ENCODE assay signal across 33 cellular contexts in the genomic region with DNA sequence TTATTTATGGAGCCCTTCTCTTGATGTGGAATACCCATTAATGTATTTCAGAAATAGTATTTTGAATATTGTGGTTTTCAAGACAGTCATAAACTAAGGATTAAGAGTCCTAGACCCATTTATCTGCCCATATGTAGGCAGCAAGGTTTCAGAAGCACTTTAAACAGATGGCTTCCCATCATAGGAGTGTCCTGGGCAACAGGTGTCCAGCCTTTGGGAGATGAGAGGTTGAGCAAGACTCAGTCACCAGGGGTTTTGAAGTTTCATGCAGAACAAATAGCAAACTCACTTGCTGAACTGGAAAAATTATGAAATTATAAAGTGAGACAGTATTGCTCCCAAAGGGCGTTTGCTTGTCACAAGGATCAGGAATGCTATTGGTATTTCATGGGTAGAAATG.
"Had no signal": no experiment of that assay in that cellular context is flagged by ENCODE, and none has a peak within 500 bp of the region (broad histone marks: within the 10 kb centered on the region; RNA-seq: fewer than 3 reads in every experiment).

No MANE protein-coding gene starts in this region.

- H3K27ac ChIP-seq: body of pancreas, brain microvascular endothelial cell, breast epithelium, VCaP had no signal

- H3K9me3 ChIP-seq: body of pancreas, breast epithelium had no signal

- DNase-seq: activated B cell treated with CpG ODN at 0.5 μM for 24 hours; activated CD4-positive, alpha-beta memory T cell treated with anti-CD3 and anti-CD28 coated beads for 36 hours; activated CD4-positive, alpha-beta T cell treated with anti-CD3 and anti-CD28 coated beads for 4 hours; activated CD4-positive, alpha-beta T cell treated with anti-CD3 and anti-CD28 coated beads, Interleukin-2, amount 10 ng/mL, durations not matched to agents 24 days and 14 days; activated CD4-positive, alpha-beta T cell treated with anti-CD3 and anti-CD28 coated beads, Interleukin-2, amount 50 U/mL, for 1 hour; activated CD4-positive, alpha-beta T cell treated with anti-CD3 and anti-CD28 coated beads, Interleukin-2, amount 50 U/mL, for 4 hours; activated CD4-positive, CD25-positive, alpha-beta regulatory T cell treated with anti-CD3 and anti-CD28 coated beads, Interleukin-2, amount 50 U/mL, for 72 hours; activated CD8-positive, alpha-beta memory T cell treated with anti-CD3 and anti-CD28 coated beads, Interleukin-2, amount 50 U/mL, for 4 hours; activated CD8-positive, alpha-beta T cell treated with anti-CD3 and anti-CD28 coated beads for 36 hours; activated effector memory CD4-positive, alpha-beta T cell treated with Interleukin-2 at 50 U/mL for 16 hours; activated gamma-delta T cell; activated naive CD4-positive, alpha-beta T cell treated with anti-CD3 and anti-CD28 coated beads, Interleukin-2, amount 10 ng/mL, durations not matched to agents 7 days and 5 days; activated naive CD4-positive, alpha-beta T cell treated with Interleukin-2 at 50 U/mL for 16 hours; activated naive CD8-positive, alpha-beta T cell treated with anti-CD3 and anti-CD28 coated beads, Interleukin-2, amount 10 ng/mL, durations not matched to agents 7 days and 5 days; activated naive CD8-positive, alpha-beta T cell treated with anti-CD3 and anti-CD28 coated beads, Interleukin-2, amount 50 U/mL, for 24 hours; activated T-cell treated with anti-CD3 and anti-CD28 coated beads for 4 hours; activated T-cell treated with anti-CD3 and anti-CD28 coated beads, Interleukin-2, amount 50 U/mL, for 1 hour; activated T-cell treated with anti-CD3 and anti-CD28 coated beads, Interleukin-2, amount 50 U/mL, for 4 hours; amygdala; anterior cingulate cortex; body of pancreas; brain microvascular endothelial cell; central memory CD4-positive, alpha-beta T cell; T-helper 1 cell; T-helper 2 cell; T-helper 9 cell had no signal

- H3K9me3 Mint-ChIP-seq: activated B cell treated with CpG ODN at 0.5 μM for 24 hours; activated CD4-positive, alpha-beta memory T cell treated with anti-CD3 and anti-CD28 coated beads for 36 hours; activated CD4-positive, alpha-beta T cell treated with anti-CD3 and anti-CD28 coated beads, Interleukin-2, amount 10 ng/mL, durations not matched to agents 24 days and 14 days; activated CD8-positive, alpha-beta T cell treated with anti-CD3 and anti-CD28 coated beads for 36 hours; activated naive CD4-positive, alpha-beta T cell treated with anti-CD3 and anti-CD28 coated beads, Interleukin-2, amount 10 ng/mL, durations not matched to agents 7 days and 5 days; activated naive CD4-positive, alpha-beta T cell treated with anti-CD3 and anti-CD28 coated beads, Interleukin-2, amount 50 U/mL, for 24 hours; activated naive CD8-positive, alpha-beta T cell treated with anti-CD3 and anti-CD28 coated beads, Interleukin-2, amount 10 ng/mL, durations not matched to agents 7 days and 5 days; activated naive CD8-positive, alpha-beta T cell treated with anti-CD3 and anti-CD28 coated beads, Interleukin-2, amount 50 U/mL, for 24 hours; activated T-cell treated with anti-CD3 and anti-CD28 coated beads, Interleukin-2, amount 50 U/mL, for 4 hours; activated T-helper 2 cell treated with anti-CD3 and anti-CD28 coated beads, Interferon-gamma antibody, Interleukin-2, Interleukin-4, amounts not matched to agents 10 μg/mL and 5 μg/mL and 100 μg/mL, durations not matched to agents 14 hours and 24 hours and 36 hours; T-helper 1 cell treated with Interleukin-12 subunit alpha and Interleukin-12 subunit beta and Interleukin-4 antibody, amounts not matched to agents 30 μg/mL and 1 μg/mL, for 36 hours; T-helper 2 cell treated with Interferon-gamma antibody and Interleukin-4, amounts not matched to agents 5 μg/mL and 100 μg/mL, for 36 hours had no signal

- H3K36me3 Mint-ChIP-seq: activated CD4-positive, alpha-beta memory T cell treated with anti-CD3 and anti-CD28 coated beads for 36 hours; activated naive CD4-positive, alpha-beta T cell treated with anti-CD3 and anti-CD28 coated beads, Interleukin-2, amount 10 ng/mL, durations not matched to agents 7 days and 5 days; activated naive CD4-positive, alpha-beta T cell treated with anti-CD3 and anti-CD28 coated beads, Interleukin-2, amount 50 U/mL, for 24 hours; activated naive CD8-positive, alpha-beta T cell; activated naive CD8-positive, alpha-beta T cell treated with anti-CD3 and anti-CD28 coated beads, Interleukin-2, amount 10 ng/mL, durations not matched to agents 7 days and 5 days had no signal

- H3K27me3 ChIP-seq: body of pancreas, brain microvascular endothelial cell, breast epithelium had no signal

- H3K4me3 ChIP-seq: body of pancreas, breast epithelium had no signal

- H3K27me3 Mint-ChIP-seq: activated B cell treated with CpG ODN at 0.5 μM for 24 hours; activated CD4-positive, alpha-beta memory T cell treated with anti-CD3 and anti-CD28 coated beads for 36 hours; activated naive CD4-positive, alpha-beta T cell treated with anti-CD3 and anti-CD28 coated beads, Interleukin-2, amount 10 ng/mL, durations not matched to agents 7 days and 5 days; activated naive CD8-positive, alpha-beta T cell treated with anti-CD3 and anti-CD28 coated beads, Interleukin-2, amount 50 U/mL, for 24 hours had no signal

- H3K4me1 Mint-ChIP-seq: activated B cell treated with CpG ODN at 0.5 μM for 24 hours; activated CD4-positive, alpha-beta T cell treated with anti-CD3 and anti-CD28 coated beads, Interleukin-2, amount 10 ng/mL, durations not matched to agents 24 days and 14 days; activated naive CD4-positive, alpha-beta T cell treated with anti-CD3 and anti-CD28 coated beads, Interleukin-2, amount 10 ng/mL, durations not matched to agents 7 days and 5 days; activated naive CD4-positive, alpha-beta T cell treated with anti-CD3 and anti-CD28 coated beads, Interleukin-2, amount 50 U/mL, for 24 hours; activated naive CD8-positive, alpha-beta T cell treated with anti-CD3 and anti-CD28 coated beads, Interleukin-2, amount 10 ng/mL, durations not matched to agents 7 days and 5 days; activated naive CD8-positive, alpha-beta T cell treated with anti-CD3 and anti-CD28 coated beads, Interleukin-2, amount 50 U/mL, for 24 hours had no signal

- H3K36me3 ChIP-seq: brain microvascular endothelial cell, breast epithelium had no signal

- H3K4me3 Mint-ChIP-seq: activated B cell treated with CpG ODN at 0.5 μM for 24 hours; activated CD4-positive, alpha-beta memory T cell treated with anti-CD3 and anti-CD28 coated beads for 36 hours; activated CD4-positive, alpha-beta T cell treated with anti-CD3 and anti-CD28 coated beads, Interleukin-2, amount 10 ng/mL, durations not matched to agents 24 days and 14 days; activated CD8-positive, alpha-beta T cell treated with anti-CD3 and anti-CD28 coated beads for 36 hours; activated naive CD4-positive, alpha-beta T cell treated with anti-CD3 and anti-CD28 coated beads, Interleukin-2, amount 10 ng/mL, durations not matched to agents 7 days and 5 days; activated naive CD4-positive, alpha-beta T cell treated with anti-CD3 and anti-CD28 coated beads, Interleukin-2, amount 50 U/mL, for 24 hours; activated naive CD8-positive, alpha-beta T cell; activated naive CD8-positive, alpha-beta T cell treated with anti-CD3 and anti-CD28 coated beads, Interleukin-2, amount 10 ng/mL, durations not matched to agents 7 days and 5 days; activated naive CD8-positive, alpha-beta T cell treated with anti-CD3 and anti-CD28 coated beads, Interleukin-2, amount 50 U/mL, for 24 hours; activated T-cell treated with anti-CD3 and anti-CD28 coated beads, Interleukin-2, amount 50 U/mL, for 4 hours; T-helper 1 cell treated with Interleukin-12 subunit alpha and Interleukin-12 subunit beta and Interleukin-4 antibody, amounts not matched to agents 30 μg/mL and 1 μg/mL, for 36 hours; T-helper 2 cell treated with Interferon-gamma antibody and Interleukin-4, amounts not matched to agents 5 μg/mL and 100 μg/mL, for 36 hours had no signal

- H3K27ac Mint-ChIP-seq: activated B cell treated with CpG ODN at 0.5 μM for 24 hours; activated CD4-positive, alpha-beta memory T cell treated with anti-CD3 and anti-CD28 coated beads for 36 hours; activated CD4-positive, alpha-beta T cell treated with anti-CD3 and anti-CD28 coated beads, Interleukin-2, amount 10 ng/mL, durations not matched to agents 24 days and 14 days; activated CD8-positive, alpha-beta T cell treated with anti-CD3 and anti-CD28 coated beads for 36 hours; activated naive CD4-positive, alpha-beta T cell treated with anti-CD3 and anti-CD28 coated beads, Interleukin-2, amount 10 ng/mL, durations not matched to agents 7 days and 5 days; activated naive CD4-positive, alpha-beta T cell treated with anti-CD3 and anti-CD28 coated beads, Interleukin-2, amount 50 U/mL, for 24 hours; activated naive CD8-positive, alpha-beta T cell; activated naive CD8-positive, alpha-beta T cell treated with anti-CD3 and anti-CD28 coated beads, Interleukin-2, amount 10 ng/mL, durations not matched to agents 7 days and 5 days; activated naive CD8-positive, alpha-beta T cell treated with anti-CD3 and anti-CD28 coated beads, Interleukin-2, amount 50 U/mL, for 24 hours; activated T-helper 2 cell treated with anti-CD3 and anti-CD28 coated beads, Interferon-gamma antibody, Interleukin-2, Interleukin-4, amounts not matched to agents 10 μg/mL and 5 μg/mL and 100 μg/mL, durations not matched to agents 14 hours and 24 hours and 36 hours; T-helper 1 cell treated with Interleukin-12 subunit alpha and Interleukin-12 subunit beta and Interleukin-4 antibody, amounts not matched to agents 30 μg/mL and 1 μg/mL, for 36 hours; T-helper 2 cell treated with Interferon-gamma antibody and Interleukin-4, amounts not matched to agents 5 μg/mL and 100 μg/mL, for 36 hours had no signal
